22 cellular contexts compared by ENCODE assay signal in the genomic region with DNA sequence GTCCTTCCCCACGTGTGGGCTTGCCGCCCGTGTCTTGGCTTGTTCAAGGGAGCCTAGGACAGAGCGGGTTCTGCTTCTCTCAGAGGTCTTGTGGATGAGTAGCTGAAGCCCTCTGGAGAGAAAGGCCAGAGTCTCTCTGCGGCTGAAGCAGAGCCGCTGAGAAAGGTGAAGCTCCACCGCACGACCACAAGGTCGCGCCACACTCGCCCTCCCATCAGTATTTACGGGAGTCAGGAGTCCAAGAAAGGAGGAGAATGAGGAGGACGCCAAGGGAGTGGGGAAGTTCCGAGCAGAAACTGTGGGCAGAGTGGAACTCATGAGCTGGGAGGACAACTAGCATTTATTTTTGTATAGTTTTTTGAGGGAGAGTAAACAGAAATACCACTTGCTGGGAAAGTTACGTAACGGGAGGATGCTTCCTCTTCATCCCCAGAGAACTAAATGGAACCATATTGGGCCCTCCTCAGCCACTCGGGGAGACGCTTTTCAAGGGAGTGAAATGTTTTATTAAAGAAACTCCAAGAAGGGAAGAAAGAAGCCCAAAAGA. TPM values are rescaled to one million over a fixed set of nuclear protein-coding genes. Genes with fewer than 3 reads are reported as not detected.
DNase-seq lines count a peak whose midpoint lies in the region; ATAC-seq, FAIRE-seq and TF ChIP-seq lines count a peak whose summit lies in the region.
"Had no signal": no experiment of that assay in that cellular context is flagged by ENCODE, and none has a peak within 500 bp of the region (broad histone marks: within the 10 kb centered on the region; RNA-seq: fewer than 3 reads in every experiment).

No MANE protein-coding gene starts in this region.

- TF ChIP-seq CTCF in HepG2 (CRISPR knock-in tag; IDR thresholded peaks at IDR 0.05), result peak; percentile 41
- no peak for TF ChIP-seq CTCF in right lobe of liver (IDR thresholded peaks at IDR 0.05)
- peak; percentile 34 for TF ChIP-seq CTCF in endothelial cell (IDR thresholded peaks at IDR 0.05; ENCODE audit: unreplicated experiment)
- TF ChIP-seq CTCF in CD14-positive monocyte (IDR thresholded peaks at IDR 0.05), result no peak

- H3K79me2 ChIP-seq in HepG2 (ENCODE audit: insufficient read depth, low read length), result no peaks in the 10 kb centered on the region

- no peak overlapping the region for H3K27ac ChIP-seq in HepG2 (ENCODE audit: extremely low read length, insufficient read depth, low read length)
- no peak overlapping the region for H3K27ac ChIP-seq in right lobe of liver
- H3K27ac ChIP-seq: cardiac muscle cell, PC-9 had no signal

- no peaks in the 10 kb centered on the region for H3K27me3 Mint-ChIP-seq in endothelial cell (ENCODE audit: unreplicated experiment)
- H3K27me3 Mint-ChIP-seq in activated T-helper 17 cell treated with anti-CD3 and anti-CD28 coated beads, Interleukin-2, amount 50 U/mL, for 72 hours, result peaks cover 16% of the 10 kb centered on the region
- H3K27me3 Mint-ChIP-seq in CD14-positive monocyte (ENCODE audit: low read depth in 3 of 3), result peaks cover 0 to 2% (median 2%) of the 10 kb centered on the region in 3 donors
- H3K27me3 Mint-ChIP-seq: activated B cell treated with CpG ODN at 0.5 μM for 24 hours; effector memory CD8-positive, alpha-beta T cell had no signal

- DNase-seq in HepG2 (ENCODE audit: low spot score) (no peak), right lobe of liver (no peak), NT2/D1 (ENCODE audit: low read depth, low spot score) (peak; percentile 32), endothelial cell (ENCODE audit: low spot score) (peak; percentile 15), CD14-positive monocyte (ENCODE audit: low spot score) (no peak), DMS53 treated with DMSO at 0.1 percent for 48 hours (lab: John Stamatoyannopoulos, UW; ENCODE audit: unreplicated experiment) (no peak)
- DNase-seq: activated B cell treated with CpG ODN at 0.5 μM for 24 hours; DMS153; effector memory CD8-positive, alpha-beta T cell; midbrain; occipital lobe; PC-9; stimulated activated naive CD4-positive, alpha-beta T cell had no signal

- H3K36me3 ChIP-seq in HepG2 (replicated peaks in 1 of 2; ENCODE audit: control insufficient read depth in 1 of 2, insufficient read depth in 2 of 2, low read length in 2 of 2) (no peaks in the 10 kb centered on the region), right lobe of liver (no peaks in the 10 kb centered on the region), NT2/D1 (ENCODE audit: insufficient read depth, insufficient read length, low read length) (no peaks in the 10 kb centered on the region)
- H3K36me3 ChIP-seq: cardiac muscle cell had no signal

- BruUV-seq in HepG2 (replicated peaks; lab: Mats Ljungman, UMichigan), result no TSS peak

- ATAC-seq in HepG2 (peak; percentile 40; the same call in 2 of the 3 replicates), right lobe of liver (no peak), HG03565 (IDR thresholded peaks at IDR 0.05; ENCODE audit: unreplicated experiment) (no peak)
- ATAC-seq in activated T-helper 17 cell treated with anti-CD3 and anti-CD28 coated beads, Interleukin-2, amount 50 U/mL, for 72 hours (replicated peaks), result no peak
- ATAC-seq: effector memory CD8-positive, alpha-beta T cell had no signal

- FAIRE-seq in HepG2 (lab: Jason Lieb, UNC), result no peak
- FAIRE-seq: frontal cortex, urothelium cell line had no signal

- H3K4me3 ChIP-seq in HepG2 (replicated peaks in 1 of 3; ENCODE audit: insufficient read depth in 1 of 3, low read depth in 2 of 3, low read length in 3 of 3), result no peak overlapping the region
- H3K4me3 ChIP-seq in right lobe of liver, result no peak overlapping the region
- H3K4me3 ChIP-seq in NT2/D1 (ENCODE audit: insufficient read length, low read depth), result no peak overlapping the region
- H3K4me3 ChIP-seq: cardiac muscle cell, PC-9 had no signal

- in situ Hi-C loops in HepG2 (cut with HindIII; ENCODE audit: extremely low pct_ligation_motif_present, low pct_unique_long_range_greater_than_20kb), result no loop called here

- WGBS in HepG2 (ENCODE audit: low lambda C conversion rate), result 92% methylated on average over 18 of the region's 18 CpGs
- WGBS in right lobe of liver (ENCODE audit: insufficient coverage, low coverage, low lambda C conversion rate, missing lambda C conversion rate), result 86% methylated on average over 12 of the region's 18 CpGs

- TF ChIP-seq RAD21 in HepG2 (CRISPR knock-in tag; IDR thresholded peaks at IDR 0.05), result peak; percentile 24; the same call in 1 of the 2 replicates

- no peaks in the 10 kb centered on the region for H3K4me1 ChIP-seq in HepG2 (ENCODE audit: insufficient read depth, low read length)
- peaks cover 0 to 16% (median 5%) of the 10 kb centered on the region in 4 donors for H3K4me1 ChIP-seq in right lobe of liver
- no peaks in the 10 kb centered on the region for H3K4me1 ChIP-seq in NT2/D1 (ENCODE audit: insufficient read depth, insufficient read length)

- H3K9ac ChIP-seq in HepG2 (ENCODE audit: insufficient read depth, low read depth, low read length), result no peak overlapping the region
- H3K9ac ChIP-seq in NT2/D1 (ENCODE audit: insufficient read length, low read depth), result no peak overlapping the region

- TF ChIP-seq POLR2A in HepG2 (IDR thresholded peaks at IDR 0.05; ENCODE audit: insufficient read depth in 1 of 2, low read depth in 2 of 2, low read length in 2 of 2) (no peak), right lobe of liver (IDR thresholded peaks at IDR 0.05) (no peak)

- intact Hi-C loops in HepG2 (cut with micrococcal nuclease; ENCODE audit: unreplicated experiment), result no loop called here
- intact Hi-C loops in right lobe of liver (cut with DNase I), result no loop called here
- intact Hi-C loops in CD14-positive monocyte (cut with micrococcal nuclease), result no loop called here

- H3K4me1 Mint-ChIP-seq in endothelial cell (ENCODE audit: unreplicated experiment), result no peaks in the 10 kb centered on the region
- H3K4me1 Mint-ChIP-seq in activated T-helper 17 cell treated with anti-CD3 and anti-CD28 coated beads, Interleukin-2, amount 50 U/mL, for 72 hours, result no peaks in the 10 kb centered on the region
- H3K4me1 Mint-ChIP-seq in CD14-positive monocyte, result no peaks in the 10 kb centered on the region
- H3K4me1 Mint-ChIP-seq: activated B cell treated with CpG ODN at 0.5 μM for 24 hours had no signal

- H3K9me3 ChIP-seq in HepG2 (ENCODE audit: low read length) (no peaks in the 10 kb centered on the region), right lobe of liver (no peaks in the 10 kb centered on the region), NT2/D1 (ENCODE audit: insufficient read depth, low read length) (peaks cover 6% of the 10 kb centered on the region; the same call in 1 of the 2 replicates)

- no peaks in the 10 kb centered on the region for H3K36me3 Mint-ChIP-seq in endothelial cell (ENCODE audit: low read depth, unreplicated experiment)
- no peaks in the 10 kb centered on the region for H3K36me3 Mint-ChIP-seq in activated T-helper 17 cell treated with anti-CD3 and anti-CD28 coated beads, Interleukin-2, amount 50 U/mL, for 72 hours (ENCODE audit: low read depth)
- H3K36me3 Mint-ChIP-seq in CD14-positive monocyte, result no peaks in the 10 kb centered on the region
- H3K36me3 Mint-ChIP-seq: activated naive CD8-positive, alpha-beta T cell had no signal

- H4K20me1 ChIP-seq in HepG2 (ENCODE audit: insufficient read depth, low read length), result no peaks in the 10 kb centered on the region

- H3K27me3 ChIP-seq in HepG2 (ENCODE audit: control insufficient read depth in 1 of 2, insufficient read depth in 2 of 2, low read length in 2 of 2) (no peaks in the 10 kb centered on the region), right lobe of liver (no peaks in the 10 kb centered on the region), NT2/D1 (ENCODE audit: insufficient read depth, insufficient read length) (no peaks in the 10 kb centered on the region)
- H3K27me3 ChIP-seq: cardiac muscle cell had no signal

- H2AFZ ChIP-seq in HepG2 (ENCODE audit: low read length), result no peak overlapping the region
- H2AFZ ChIP-seq: PC-9 had no signal

- H3K27ac Mint-ChIP-seq in endothelial cell (ENCODE audit: unreplicated experiment) (no peak overlapping the region), CD14-positive monocyte (no peak overlapping the region)
- no peak overlapping the region for H3K27ac Mint-ChIP-seq in activated T-helper 17 cell treated with anti-CD3 and anti-CD28 coated beads, Interleukin-2, amount 50 U/mL, for 72 hours
- H3K27ac Mint-ChIP-seq: activated B cell treated with CpG ODN at 0.5 μM for 24 hours; activated naive CD8-positive, alpha-beta T cell; effector memory CD8-positive, alpha-beta T cell had no signal

- H3K9me3 Mint-ChIP-seq in endothelial cell (ENCODE audit: unreplicated experiment) (no peaks in the 10 kb centered on the region), CD14-positive monocyte (no peaks in the 10 kb centered on the region)
- H3K9me3 Mint-ChIP-seq in activated T-helper 17 cell treated with anti-CD3 and anti-CD28 coated beads, Interleukin-2, amount 50 U/mL, for 72 hours, result no peaks in the 10 kb centered on the region
- H3K9me3 Mint-ChIP-seq: activated B cell treated with CpG ODN at 0.5 μM for 24 hours; effector memory CD8-positive, alpha-beta T cell had no signal

- POLR2A ChIA-PET in HepG2 (lab: Yijun Ruan, JAX), result interaction anchor here (0.5 to 1.2 kb wide), 2 partner anchors 10 to 18 kb away, joined by 3 read pairs; no protein-coding TSS in a partner anchor

- TF ChIP-seq EP300 in HepG2 (IDR thresholded peaks at IDR 0.05; ENCODE audit: low read depth in 2 of 2, low read length in 2 of 2), result no peak
- no peak for TF ChIP-seq EP300 in HepG2 (CRISPR knock-in tag; IDR thresholded peaks at IDR 0.05; ENCODE audit: borderline replicate concordance)

- CTCF ChIA-PET in HepG2 (lab: Yijun Ruan, JAX; ENCODE audit: low intra/inter-chr PET ratio, low total read pairs), result interaction anchor here (1.1 to 1.9 kb wide), 2 partner anchors 30 to 50 kb away, joined by 3 to 16 read pairs; partner anchors contain the start of gene HAO2

- H3K4me3 Mint-ChIP-seq in endothelial cell (ENCODE audit: unreplicated experiment) (no peak overlapping the region), CD14-positive monocyte (no peak overlapping the region)
- no peak overlapping the region for H3K4me3 Mint-ChIP-seq in activated T-helper 17 cell treated with anti-CD3 and anti-CD28 coated beads, Interleukin-2, amount 50 U/mL, for 72 hours
- H3K4me3 Mint-ChIP-seq: activated B cell treated with CpG ODN at 0.5 μM for 24 hours; activated naive CD8-positive, alpha-beta T cell; effector memory CD8-positive, alpha-beta T cell had no signal

- no peak overlapping the region for H3K4me2 ChIP-seq in HepG2 (ENCODE audit: low read depth, low read length)
- H3K4me2 ChIP-seq: PC-9 had no signal

RNA-seq across cellular contexts. Expression of gene HAO2, which starts 51.6 kb away (rescaled TPM):
- total RNA-seq in HepG2 (2016; rRNA removed; fragmentation: Illumina TruSeq; extraction: Trizol) (0.09 TPM in 1 of 2 replicates, not detected in the other), right lobe of liver (100 to 1,000 TPM in 3 of 6 experiments, 10 to 100 TPM in 3; 33.9 to 282 (median 99.3) TPM), endothelial cell (ENCODE audit: unreplicated experiment) (not detected)
- not detected in 2 replicates for total RNA-seq in HepG2 (2016; cell fraction: cytosol; rRNA removed; fragmentation: Illumina TruSeq; extraction: Trizol; ENCODE audit: low read depth)
- 0.15 TPM in 1 of 2 replicates, not detected in the other for total RNA-seq in HepG2 (2016; cell fraction: insoluble cytoplasmic fraction; rRNA removed; fragmentation: Illumina TruSeq; extraction: Trizol)
- total RNA-seq in HepG2 (2016; cell fraction: membrane; rRNA removed; fragmentation: Illumina TruSeq; extraction: Trizol), result 0.28 TPM in 1 of 2 replicates, not detected in the other
- 0.34 and 0.40 TPM in 2 replicates for total RNA-seq in HepG2 (2016; cell fraction: nucleus; rRNA removed; fragmentation: Illumina TruSeq; extraction: Trizol)
- polyA plus RNA-seq in HepG2 (2011; rRNA removed) (0.05 and 0.08 TPM in 2 replicates), CD14-positive monocyte (not detected)
- polyA plus RNA-seq in HepG2 (2011; cell fraction: cytosol; rRNA removed), result 0.03 and 0.08 TPM in 2 replicates
- 0.90 and 0.96 TPM in 2 replicates for polyA plus RNA-seq in HepG2 (2011; cell fraction: nucleus; rRNA removed)
- polyA plus RNA-seq in HepG2 (2012), result 0.19 and 0.42 TPM in 2 replicates
- polyA plus RNA-seq in HepG2 (2016; cell fraction: cytosol; fragmentation: Illumina TruSeq; extraction: Trizol; ENCODE audit: low read depth), result not detected in 2 replicates
- not detected in 2 replicates for polyA plus RNA-seq in HepG2 (2016; cell fraction: insoluble cytoplasmic fraction; fragmentation: Illumina TruSeq; extraction: Trizol; ENCODE audit: low read depth)
- not detected in 2 replicates for polyA plus RNA-seq in HepG2 (2016; cell fraction: membrane; fragmentation: Illumina TruSeq; extraction: Trizol; ENCODE audit: low read depth)
- polyA plus RNA-seq in HepG2 (2016; cell fraction: nucleus; fragmentation: Illumina TruSeq; extraction: Trizol; ENCODE audit: insufficient read depth, low read depth), result 0.27 TPM in 1 of 2 replicates, not detected in the other
- 0.48 TPM in 1 of 2 replicates, not detected in the other for polyA minus RNA-seq in HepG2 (2011; rRNA and poly(A)+ RNA removed; ENCODE audit: low replicate concordance)
- not detected in 2 replicates for polyA minus RNA-seq in HepG2 (2011; cell fraction: cytosol; rRNA and poly(A)+ RNA removed)
- polyA minus RNA-seq in HepG2 (2011; cell fraction: nucleus; rRNA and poly(A)+ RNA removed), result 0.87 and 0.90 TPM in 2 replicates
- not detected for total RNA-seq in activated T-helper 17 cell treated with anti-CD3 and anti-CD28 coated beads, Interleukin-2, amount 50 U/mL, for 72 hours
- total RNA-seq: activated B cell treated with CpG ODN at 0.5 μM for 24 hours, cardiac muscle cell, kidney epithelial cell, M059J, occipital lobe, PC-9, skeletal muscle tissue had no signal
- polyA plus RNA-seq: cardiac muscle cell had no signal

Comparison
In these comparisons a context has a peak if more than half of its experiments do, and no peak if none do; other contexts are left out.
1. CTCF ChIP-seq: peak in HepG2 (single experiment) and endothelial cell (single experiment); none in right lobe of liver (0 of 4) and CD14-positive monocyte (single experiment).
2. RNA of gene HAO2, which starts 51.6 kb away (total RNA-seq): 33.9 to 282 TPM in right lobe of liver; not detected in activated T-helper 17 cell treated with anti-CD3 and anti-CD28 coated beads, Interleukin-2, amount 50 U/mL, for 72 hours, 0.09 to 0.40 TPM in HepG2 and not detected in endothelial cell (single experiment); every median in the first group is over 10 times any median in the second.
3. DNase-seq: peak in NT2/D1 (single experiment) and endothelial cell (single experiment); none in HepG2 (single experiment), right lobe of liver (0 of 3), CD14-positive monocyte (single experiment) and DMS53 treated with DMSO at 0.1 percent for 48 hours (single experiment).